8 cellular contexts compared by ENCODE assay signal in the genomic region with DNA sequence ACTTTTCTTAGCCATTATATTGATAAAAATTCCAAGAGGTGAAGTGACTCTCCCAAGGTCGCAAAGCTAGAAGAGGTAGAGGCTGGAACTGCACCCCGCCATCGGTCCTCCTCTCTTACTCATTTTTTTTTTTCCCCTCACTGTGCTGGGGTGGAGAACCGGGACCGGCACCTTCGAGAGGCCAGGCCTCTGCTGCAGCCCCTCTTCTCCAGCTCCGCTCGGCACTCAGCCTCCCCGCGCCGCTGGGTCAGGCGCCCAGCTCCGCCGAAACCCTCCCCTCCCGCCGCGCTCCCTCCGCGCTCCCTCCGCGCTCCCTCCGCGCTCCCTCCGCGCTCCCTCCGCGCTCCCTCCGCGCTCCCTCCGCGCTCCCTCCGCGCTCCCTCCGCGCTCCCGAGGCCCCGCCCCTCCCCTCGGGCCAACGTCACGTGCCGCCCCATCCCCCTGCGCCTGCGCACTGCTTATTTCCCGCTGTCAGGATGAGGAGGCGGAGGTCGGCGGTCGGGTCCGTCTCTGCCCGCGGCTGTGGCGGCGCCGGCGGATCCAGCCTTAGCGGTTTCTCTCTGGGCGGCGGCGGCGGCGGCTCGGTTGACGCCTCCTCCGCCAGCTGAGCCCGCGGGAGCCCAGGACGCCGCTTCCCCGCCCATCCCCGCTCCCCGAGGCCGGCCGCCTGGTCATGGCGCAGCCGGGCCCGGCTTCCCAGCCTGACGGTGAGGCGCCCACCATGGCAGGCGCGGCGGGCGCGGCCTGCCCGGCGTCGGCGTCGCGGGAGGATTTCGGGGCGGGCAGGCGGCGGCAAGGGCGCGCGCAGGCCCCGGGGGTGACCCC. TPM values are rescaled to one million over a fixed set of nuclear protein-coding genes. Genes with fewer than 3 reads are reported as not detected.
DNase-seq lines count a peak whose midpoint lies in the region; ATAC-seq, FAIRE-seq and TF ChIP-seq lines count a peak whose summit lies in the region.

Gene RABEP1, plus strand, starts transcription at position 471 of the 825 bp plus-strand sequence. Its CDS starts 203 bp downstream, at position 674.

- H3K4me1 ChIP-seq in astrocyte (ENCODE audit: insufficient read depth, low read length): peaks cover 12% of the 10 kb centered on the region
- H3K4me1 ChIP-seq in vagina: peaks cover 27% of the 10 kb centered on the region

- POLR2A ChIA-PET in GM10248 (lab: Yijun Ruan, JAX): interaction anchor here (0.6 to 1.3 kb wide), 3 partner anchors 16 to 48 kb away, joined by 3 read pairs; no protein-coding TSS in a partner anchor

- peak within 1 kb of the TSS; percentile 82 for H3K9ac ChIP-seq in astrocyte (ENCODE audit: low read length)

- H3K36me3 ChIP-seq in astrocyte (ENCODE audit: insufficient read depth, low read length) (no peaks in the 10 kb centered on the region), vagina (no peaks in the 10 kb centered on the region)

- peaks cover 45% of the 10 kb centered on the region for H3K79me2 ChIP-seq in astrocyte (ENCODE audit: insufficient read depth, low read length)

- intact Hi-C loops in vagina (cut with DNase I): no loop called here

- peak within 1 kb of the TSS; percentile 77 for H3K4me3 ChIP-seq in astrocyte (ENCODE audit: insufficient read depth, low read depth, low read length)
- H3K4me3 ChIP-seq in vagina: peak within 1 kb of the TSS; percentile 62 to 86

- peak within 1 kb of the TSS; percentile 91 for H3K4me2 ChIP-seq in astrocyte (ENCODE audit: low read length)

- CTCF ChIA-PET in GM10248 (lab: Yijun Ruan, JAX): interaction anchor here (0.9 to 2.3 kb wide), 7 partner anchors 9 to 383 kb away, joined by 3 to 7 read pairs (median 3); partner anchors contain the start of gene C17orf107

- H3K27me3 Mint-ChIP-seq in astrocyte (ENCODE audit: low read depth, unreplicated experiment): peaks cover 6% of the 10 kb centered on the region

- TF ChIP-seq CTCF in GM10248 (IDR thresholded peaks at IDR 0.05; ENCODE audit: control extremely low read depth, extremely low read depth, low read depth, missing control alignments) (no peak), astrocyte (IDR thresholded peaks at IDR 0.05; ENCODE audit: insufficient read depth, low read depth, low read length) (no peak), vagina (IDR thresholded peaks at IDR 0.05) (peak in 1 of 3 experiments; percentile 13)

- peaks cover 41% of the 10 kb centered on the region for H4K20me1 ChIP-seq in astrocyte (ENCODE audit: insufficient read depth, low read length)

- H3K27ac Mint-ChIP-seq in astrocyte (ENCODE audit: unreplicated experiment): peak within 1 kb of the TSS; percentile 69

- H3K36me3 Mint-ChIP-seq in astrocyte (ENCODE audit: low read depth, unreplicated experiment): no peaks in the 10 kb centered on the region

- H3K9me3 Mint-ChIP-seq in astrocyte (ENCODE audit: unreplicated experiment): no peaks in the 10 kb centered on the region

- peak within 1 kb of the TSS; percentile 72 for H3K27ac ChIP-seq in astrocyte (ENCODE audit: low read depth, low read length)
- peak within 1 kb of the TSS; percentile 79 for H3K27ac ChIP-seq in vagina

- no peaks in the 10 kb centered on the region for H3K9me3 ChIP-seq in astrocyte (ENCODE audit: insufficient read depth, low read depth, low read length)
- H3K9me3 ChIP-seq in vagina: no peaks in the 10 kb centered on the region

- ATAC-seq in HG02678 (IDR thresholded peaks at IDR 0.05; ENCODE audit: unreplicated experiment): peak; percentile 79

- peak within 1 kb of the TSS; percentile 74 for H2AFZ ChIP-seq in astrocyte (ENCODE audit: low read depth, low read length)

- peak in 1 of 2 donors; percentile 79 for TF ChIP-seq POLR2A in vagina (IDR thresholded peaks at IDR 0.05)

- peak within 1 kb of the TSS; percentile 93 for H3K4me3 Mint-ChIP-seq in astrocyte (ENCODE audit: unreplicated experiment)

- H3K27me3 ChIP-seq in astrocyte (ENCODE audit: insufficient read depth, low read length) (no peaks in the 10 kb centered on the region), vagina (no peaks in the 10 kb centered on the region)

- DNase-seq in GM10248 (ENCODE audit: extremely low spot score): peak; percentile 96
- DNase-seq in NCI-H2029 (lab: John Stamatoyannopoulos, UW): peak; percentile 49
- DNase-seq in T-helper 9 cell: peak; percentile 92
- peak; percentile 71 for DNase-seq in astrocyte (ENCODE audit: low read depth)
- peak; percentile 90 for DNase-seq in hepatic stellate cell (ENCODE audit: low spot score)
- peak; percentile 40 for DNase-seq in renal cortical epithelial cell (ENCODE audit: low read depth)
- DNase-seq in vagina (ENCODE audit: extremely low spot score in 2 of 2): peak in 1 of 2 donors; percentile 89

- H3K4me1 Mint-ChIP-seq in astrocyte (ENCODE audit: low read depth, unreplicated experiment): peaks cover 21% of the 10 kb centered on the region

- FAIRE-seq in astrocyte (lab: Jason Lieb, UNC): no peak

RNA-seq across cellular contexts. Expression of gene RABEP1, which starts in this region (rescaled TPM):
- total RNA-seq in astrocyte: 49.0 and 53.9 TPM in 2 replicates
- 39.8 and 77.1 TPM in 2 replicates for total RNA-seq in renal cortical epithelial cell
- 33.4 TPM for total RNA-seq in vagina
